Comparison of ENCODE assay signal across 8 cellular contexts in the genomic region with DNA sequence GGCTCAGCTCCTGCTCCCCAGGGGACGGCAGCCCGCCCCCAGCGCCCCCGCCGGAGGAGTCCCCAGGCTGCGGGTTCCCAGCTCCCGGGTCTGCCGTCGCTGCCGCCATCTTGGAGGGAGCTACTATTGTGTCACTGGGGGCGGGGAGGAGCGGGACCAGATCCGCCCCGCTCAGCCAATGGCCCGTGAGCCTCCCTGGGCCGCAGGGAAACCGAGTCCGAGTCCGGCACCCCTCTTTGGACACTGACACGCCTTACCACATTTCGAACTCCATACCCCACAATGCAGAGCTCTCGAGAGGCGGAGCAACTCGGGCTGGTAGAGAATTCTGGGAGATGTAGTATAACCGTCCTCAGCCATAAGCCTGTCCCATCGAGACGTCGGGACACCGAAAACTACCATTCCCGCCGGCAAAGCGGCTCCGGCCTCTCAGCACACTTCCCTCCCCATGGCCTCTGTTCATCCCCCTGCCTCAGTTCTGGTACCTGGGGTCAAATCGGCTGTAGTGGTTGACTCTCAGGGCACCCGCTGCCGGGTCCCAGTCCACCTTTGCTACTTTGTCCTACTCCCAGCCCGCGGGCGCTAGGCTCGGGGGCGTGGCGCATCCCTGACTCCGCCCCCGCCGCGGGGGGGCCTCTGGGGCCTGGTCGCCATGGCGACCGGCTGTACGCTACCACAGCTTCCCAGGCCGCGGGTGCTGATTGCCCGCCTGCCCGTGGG.
DNase-seq lines count a peak whose midpoint lies in the region; ATAC-seq and FAIRE-seq lines count a peak whose summit lies in the region.

TSS of gene RANBP10 (minus strand) at position 133 of the 720 bp plus-strand sequence. CDS start at position 109, 24 bp downstream.
A gene with protein sequence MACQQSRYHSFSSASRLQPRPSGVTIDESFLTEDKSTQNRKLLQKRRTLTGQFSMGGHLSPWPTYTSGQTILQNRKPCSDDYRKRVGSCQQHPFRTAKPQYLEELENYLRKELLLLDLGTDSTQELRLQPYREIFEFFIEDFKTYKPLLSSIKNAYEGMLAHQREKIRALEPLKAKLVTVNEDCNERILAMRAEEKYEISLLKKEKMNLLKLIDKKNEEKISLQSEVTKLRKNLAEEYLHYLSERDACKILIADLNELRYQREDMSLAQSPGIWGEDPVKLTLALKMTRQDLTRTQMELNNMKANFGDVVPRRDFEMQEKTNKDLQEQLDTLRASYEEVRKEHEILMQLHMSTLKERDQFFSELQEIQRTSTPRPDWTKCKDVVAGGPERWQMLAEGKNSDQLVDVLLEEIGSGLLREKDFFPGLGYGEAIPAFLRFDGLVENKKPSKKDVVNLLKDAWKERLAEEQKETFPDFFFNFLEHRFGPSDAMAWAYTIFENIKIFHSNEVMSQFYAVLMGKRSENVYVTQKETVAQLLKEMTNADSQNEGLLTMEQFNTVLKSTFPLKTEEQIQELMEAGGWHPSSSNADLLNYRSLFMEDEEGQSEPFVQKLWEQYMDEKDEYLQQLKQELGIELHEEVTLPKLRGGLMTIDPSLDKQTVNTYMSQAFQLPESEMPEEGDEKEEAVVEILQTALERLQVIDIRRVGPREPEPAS (plus strand): TSS at position 462 of the 720 bp plus-strand sequence. CDS start 261 bp downstream, outside the sequence.

- peak; percentile 98 for DNase-seq in AG20443 (ENCODE audit: low spot score)
- peak; percentile 88 to 97 for DNase-seq in NCI-H446 (lab: John Stamatoyannopoulos, UW)
- DNase-seq in cerebellar nuclear complex (lab: John Stamatoyannopoulos, UW), result peak; percentile 97 to 100
- DNase-seq in stimulated activated CD4-positive, alpha-beta T cell treated with anti-CD3 and anti-CD28 coated beads, Interleukin-12 subunit alpha, Interleukin-12 subunit beta, amount 100 ng/mL, for 24 hours (ENCODE audit: low read depth in 2 of 2), result peak; percentile 92 to 93

- peak; percentile 38 for FAIRE-seq in islet of Langerhans (lab: Jason Lieb, UNC)

- peak; percentile 94 for ATAC-seq in GM19043 (IDR thresholded peaks at IDR 0.05; ENCODE audit: low read depth, unreplicated experiment)
- ATAC-seq in HG03354 (IDR thresholded peaks at IDR 0.05; ENCODE audit: poor library complexity, severe bottlenecking, unreplicated experiment), result peak; percentile 93
- ATAC-seq in activated CD4-positive, CD25-positive, alpha-beta regulatory T cell treated with anti-CD3 and anti-CD28 coated beads, Interleukin-2, amount 50 U/mL, for 24 hours, result peak; percentile 95 to 97

Comparison
In these comparisons a context has a peak if more than half of its experiments do, and no peak if none do; other contexts are left out.
1. Peak in every context shown above with its lines: DNase-seq and ATAC-seq.